8 cellular contexts compared by ENCODE assay signal in the genomic region with DNA sequence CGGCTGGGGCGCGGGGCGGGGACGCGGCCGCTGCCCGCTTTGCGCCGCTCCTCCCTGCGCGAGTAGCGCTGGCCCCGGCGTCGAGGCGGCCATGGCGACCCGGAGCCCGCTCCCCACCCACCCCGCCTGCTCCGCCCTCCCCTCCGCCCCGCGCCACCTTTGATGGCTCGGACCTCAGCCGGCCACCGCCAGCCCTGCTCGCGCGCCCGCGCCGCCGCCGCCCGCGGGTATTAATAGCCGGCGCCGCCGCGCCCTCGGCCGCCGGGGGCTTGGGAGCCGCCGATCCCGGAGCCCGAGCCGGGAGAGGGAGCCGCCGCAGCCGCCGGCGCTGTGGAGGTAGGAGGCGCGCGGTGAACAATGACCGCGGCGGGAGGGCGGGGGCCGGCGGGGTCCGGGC. TPM values are rescaled to one million over a fixed set of nuclear protein-coding genes. Genes with fewer than 3 reads are reported as not detected.
DNase-seq lines count a peak whose midpoint lies in the region; ATAC-seq and FAIRE-seq lines count a peak whose summit lies in the region.

No MANE protein-coding gene starts in this region.

- H3K4me3 Mint-ChIP-seq in activated CD4-positive, alpha-beta T cell treated with anti-CD3 and anti-CD28 coated beads for 36 hours: no peak overlapping the region

- H3K4me1 ChIP-seq in HUES48 (ENCODE audit: control insufficient read depth, insufficient read depth, low read length) (peaks cover 35% of the 10 kb centered on the region), small intestine (ENCODE audit: control insufficient read depth in 2 of 2, insufficient read depth in 1 of 2, low read depth in 1 of 2, low read length in 1 of 2) (no peaks in the 10 kb centered on the region)

- DNase-seq in activated CD4-positive, alpha-beta T cell treated with anti-CD3 and anti-CD28 coated beads for 36 hours: peak; percentile 6
- no peak for DNase-seq in activated CD4-positive, alpha-beta T cell treated with anti-CD3 and anti-CD28 coated beads, Interleukin-2, amount 50 U/mL, for 48 hours
- peak; percentile 63 for DNase-seq in Right ventricle myocardium superior
- no peak for DNase-seq in small intestine
- no peak for DNase-seq in activated naive CD4-positive, alpha-beta T cell treated with Interleukin-2 at 50 U/mL for 16 hours
- DNase-seq in SKM-1 (lab: John Stamatoyannopoulos, UW; ENCODE audit: unreplicated experiment): no peak

- ATAC-seq in activated CD4-positive, alpha-beta T cell treated with anti-CD3 and anti-CD28 coated beads for 36 hours: peak; percentile 46
- peak; percentile 44 for ATAC-seq in Right ventricle myocardium superior (ENCODE audit: poor library complexity)
- no peak for ATAC-seq in HG03460 (IDR thresholded peaks at IDR 0.05; ENCODE audit: unreplicated experiment)

- 1 to 2% (median 2%) methylated on average over 34 to 66 of the region's 66 CpGs for WGBS in small intestine, 3 donors

- H3K27me3 Mint-ChIP-seq in activated CD4-positive, alpha-beta T cell treated with anti-CD3 and anti-CD28 coated beads for 36 hours: peaks cover 50% of the 10 kb centered on the region

- H3K36me3 ChIP-seq in HUES48 (ENCODE audit: control insufficient read depth, insufficient read depth, low read length): no peaks in the 10 kb centered on the region
- H3K36me3 ChIP-seq in small intestine (ENCODE audit: control insufficient read depth in 2 of 2, insufficient read depth in 2 of 2, low read length in 2 of 2): no peaks in the 10 kb centered on the region

- H3K36me3 Mint-ChIP-seq in activated CD4-positive, alpha-beta T cell treated with anti-CD3 and anti-CD28 coated beads for 36 hours (ENCODE audit: low read depth): no peaks in the 10 kb centered on the region

- H3K4me1 Mint-ChIP-seq in activated CD4-positive, alpha-beta T cell treated with anti-CD3 and anti-CD28 coated beads for 36 hours: peaks cover 8% of the 10 kb centered on the region

- no peak overlapping the region; the same call in 1 of the 2 replicates for H3K9ac ChIP-seq in HUES48 (ENCODE audit: low read depth, low read length)

- H3K27ac ChIP-seq in HUES48 (ENCODE audit: low read depth, low read length) (peak overlapping the region; percentile 47), small intestine (ENCODE audit: low read depth in 1 of 2, low read length in 1 of 2) (peak overlapping the region in 1 of 2 donors; percentile 39)

- peaks cover 26% of the 10 kb centered on the region for H3K27me3 ChIP-seq in HUES48 (ENCODE audit: control insufficient read depth, insufficient read depth, low read length)
- no peaks in the 10 kb centered on the region for H3K27me3 ChIP-seq in small intestine (ENCODE audit: control insufficient read depth in 2 of 2, insufficient read depth in 2 of 2, low read length in 2 of 2)

- FAIRE-seq in small intestine (lab: Jason Lieb, UNC): no peak

- H3K4me3 ChIP-seq in HUES48 (ENCODE audit: low read depth, low read length) (peak overlapping the region; percentile 79; the same call in 1 of the 2 replicates), small intestine (ENCODE audit: low read depth in 1 of 2, low read length in 2 of 2) (peak overlapping the region; percentile 68 to 71)

- no peaks in the 10 kb centered on the region for H3K9me3 Mint-ChIP-seq in activated CD4-positive, alpha-beta T cell treated with anti-CD3 and anti-CD28 coated beads for 36 hours (ENCODE audit: low read depth)

- H3K27ac Mint-ChIP-seq in activated CD4-positive, alpha-beta T cell treated with anti-CD3 and anti-CD28 coated beads for 36 hours: no peak overlapping the region

- intact Hi-C loops in activated CD4-positive, alpha-beta T cell treated with anti-CD3 and anti-CD28 coated beads for 36 hours (cut with DNase I, micrococcal nuclease): loop anchor here in 1 of 2 experiments (2.0 kb wide), 1 partner anchor 530 kb away; no protein-coding TSS in a partner anchor
- intact Hi-C loops in Right ventricle myocardium superior (cut with DNase I): no loop called here

- H3K9me3 ChIP-seq in HUES48 (ENCODE audit: control insufficient read depth, insufficient read depth, low read length) (no peaks in the 10 kb centered on the region), small intestine (ENCODE audit: control insufficient read depth, low read depth) (no peaks in the 10 kb centered on the region)

- CTCF ChIA-PET in activated CD4-positive, alpha-beta T cell treated with anti-CD3 and anti-CD28 coated beads for 36 hours (lab: Charles Lee): no interaction called here

- POLR2A ChIA-PET in activated CD4-positive, alpha-beta T cell treated with anti-CD3 and anti-CD28 coated beads for 36 hours (lab: Charles Lee): no interaction called here

RNA-seq across cellular contexts. Expression of a gene that starts 0.3 kb away (rescaled TPM):
- total RNA-seq in activated CD4-positive, alpha-beta T cell treated with anti-CD3 and anti-CD28 coated beads for 36 hours: under 1 TPM; 0.25 to 0.40 TPM
- total RNA-seq in Right ventricle myocardium superior: 11.1 TPM
- polyA plus RNA-seq in small intestine: 1 to 10 TPM in 2 of 3 donors, under 1 TPM in 1; 0.89 to 8.6 (median 3.8) TPM

RNA-seq across cellular contexts. Expression of a gene that starts 33.9 kb away (rescaled TPM):
- total RNA-seq in activated CD4-positive, alpha-beta T cell treated with anti-CD3 and anti-CD28 coated beads for 36 hours: not detected
- not detected for total RNA-seq in Right ventricle myocardium superior
- polyA plus RNA-seq in small intestine: not detected

Comparison
In these comparisons a context has a peak if more than half of its experiments do, and no peak if none do; other contexts are left out.
1. DNase-seq: peak in activated CD4-positive, alpha-beta T cell treated with anti-CD3 and anti-CD28 coated beads for 36 hours (single experiment) and Right ventricle myocardium superior (single experiment); none in activated CD4-positive, alpha-beta T cell treated with anti-CD3 and anti-CD28 coated beads, Interleukin-2, amount 50 U/mL, for 48 hours (0 of 2), small intestine (single experiment), activated naive CD4-positive, alpha-beta T cell treated with Interleukin-2 at 50 U/mL for 16 hours (single experiment) and SKM-1 (single experiment).